1 cellular context compared by ENCODE assay signal in the genomic region with DNA sequence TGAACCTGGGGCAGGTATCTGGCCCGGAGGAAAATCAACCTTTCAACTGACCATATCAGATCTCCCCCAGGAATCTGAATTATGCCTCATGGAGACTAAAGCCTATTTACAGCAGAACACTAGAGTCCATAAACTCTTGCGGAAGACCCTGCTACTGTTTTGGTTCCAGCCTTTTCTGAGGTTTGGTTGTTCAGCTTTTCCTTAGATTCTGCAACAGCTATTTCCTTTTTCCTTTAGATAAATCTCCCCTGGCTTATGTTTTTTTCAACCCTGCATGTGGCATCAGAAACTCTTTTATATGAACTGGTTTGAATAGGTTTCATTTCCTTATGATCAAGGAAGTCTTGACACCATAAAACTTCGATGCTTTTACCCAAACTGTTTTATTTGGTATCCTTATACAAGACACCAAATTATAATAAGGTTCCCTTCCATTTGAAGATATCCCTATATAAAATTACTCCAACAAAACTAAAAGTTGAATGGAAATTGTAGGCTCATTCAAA.
TF ChIP-seq lines count a peak whose summit lies in the region.

No MANE protein-coding gene starts in this region.

TF ChIP-seq in HEK293T, 16 proteins besides CTCF, POLR2A, EP300 and RAD21 (continued from another document):
- TF ChIP-seq, protein P1, sequence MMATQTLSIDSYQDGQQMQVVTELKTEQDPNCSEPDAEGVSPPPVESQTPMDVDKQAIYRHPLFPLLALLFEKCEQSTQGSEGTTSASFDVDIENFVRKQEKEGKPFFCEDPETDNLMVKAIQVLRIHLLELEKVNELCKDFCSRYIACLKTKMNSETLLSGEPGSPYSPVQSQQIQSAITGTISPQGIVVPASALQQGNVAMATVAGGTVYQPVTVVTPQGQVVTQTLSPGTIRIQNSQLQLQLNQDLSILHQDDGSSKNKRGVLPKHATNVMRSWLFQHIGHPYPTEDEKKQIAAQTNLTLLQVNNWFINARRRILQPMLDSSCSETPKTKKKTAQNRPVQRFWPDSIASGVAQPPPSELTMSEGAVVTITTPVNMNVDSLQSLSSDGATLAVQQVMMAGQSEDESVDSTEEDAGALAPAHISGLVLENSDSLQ (IDR thresholded peaks at IDR 0.05) = no peak
- no peak for TF ChIP-seq SP1 (IDR thresholded peaks at IDR 0.05)
TF ChIP-seq in HEK293T: peak in this region for 0.
